ENCODE assay signal across 10 cellular contexts in genomic region chr16:49010879-49011278, GRCh38.
"Had no signal": no experiment of that assay in that cellular context is flagged by ENCODE, and none has a peak within 500 bp of the region (broad histone marks: within the 10 kb centered on the region; RNA-seq: fewer than 3 reads in every experiment).

No MANE protein-coding gene starts in this region.

- H3K4me3 ChIP-seq: GM23248, HAP-1 had no signal

- H3K27me3 Mint-ChIP-seq: IgD-negative memory B cell had no signal

- H3K4me1 ChIP-seq: HAP-1 had no signal

- H3K27ac ChIP-seq: GM23248, HL-60 had no signal

- ATAC-seq: HCT116, HepG2 had no signal

- H2AFZ ChIP-seq: GM23248 had no signal

- H3K4me3 Mint-ChIP-seq: HFFc6, IgD-negative memory B cell had no signal

- H3K4me1 Mint-ChIP-seq: IgD-negative memory B cell had no signal

- H3K9me3 ChIP-seq: HAP-1 had no signal

- H3K9ac ChIP-seq: GM23248 had no signal

- H3K36me3 ChIP-seq: HAP-1 had no signal

- H3K27ac Mint-ChIP-seq: HFFc6, IgD-negative memory B cell had no signal

- DNase-seq: GM23248, GOT3, H7, HFFc6, KBM-7 had no signal

- H3K36me3 Mint-ChIP-seq: IgD-negative memory B cell had no signal
